Comparison of ENCODE assay signal across 7 cellular contexts in the genomic region with DNA sequence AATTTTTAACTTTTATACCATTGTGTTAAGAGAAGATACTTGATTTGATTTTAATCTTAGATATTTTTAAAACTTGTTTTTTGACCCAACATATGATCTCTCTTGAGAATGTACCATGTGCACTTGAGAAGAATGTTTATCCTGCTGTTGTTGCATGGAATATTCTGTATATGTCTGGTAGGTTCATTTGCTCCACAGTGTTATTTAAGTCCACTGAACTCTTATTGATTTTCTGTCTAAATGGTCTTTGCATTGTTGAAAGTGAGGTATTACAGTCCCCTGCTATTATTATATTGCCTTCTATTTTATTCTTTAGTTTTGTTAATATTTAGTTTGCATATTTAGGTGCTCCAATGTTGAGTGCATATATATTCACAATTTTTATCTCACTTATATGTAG.
"Had no signal": no experiment of that assay in that cellular context is flagged by ENCODE, and none has a peak within 500 bp of the region (broad histone marks: within the 10 kb centered on the region; RNA-seq: fewer than 3 reads in every experiment).

No MANE protein-coding gene starts in this region.

- ATAC-seq: K562 had no signal

- FAIRE-seq: HTR-8/SVneo, K562 had no signal

- DNase-seq: IMR-90, KBM-7, KG1 had no signal

- H3K9ac ChIP-seq: KMS-11 had no signal

- H3K27ac ChIP-seq: HL-60, KMS-11 had no signal

- H3K4me2 ChIP-seq: KMS-11 had no signal

- H3K4me3 ChIP-seq: K562 had no signal
